In the genomic region with DNA sequence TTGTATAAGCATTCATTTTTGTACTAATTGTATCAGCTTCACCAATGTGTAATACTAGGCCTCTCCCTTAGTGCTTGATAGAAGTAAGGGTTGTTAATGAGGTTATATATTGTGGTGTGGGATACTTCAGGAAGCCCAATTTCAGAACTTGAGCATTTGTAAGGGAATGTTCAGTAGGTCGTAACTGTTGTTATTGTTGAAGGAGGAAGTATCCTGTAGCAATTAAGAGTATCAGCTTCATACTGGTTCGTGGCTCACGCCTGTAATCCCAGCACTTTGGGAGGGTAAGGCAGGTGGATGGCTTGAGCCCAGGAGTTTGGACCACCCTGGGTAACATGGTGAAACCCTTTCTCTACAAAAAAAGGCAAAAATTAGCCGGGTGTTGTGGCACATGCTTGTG, we compare ENCODE assay signal across 10 cellular contexts. TPM values are rescaled to one million over a fixed set of nuclear protein-coding genes. Genes with fewer than 3 reads are reported as not detected.
DNase-seq lines count a peak whose midpoint lies in the region; FAIRE-seq and TF ChIP-seq lines count a peak whose summit lies in the region.
"Had no signal": no experiment of that assay in that cellular context is flagged by ENCODE, and none has a peak within 500 bp of the region (broad histone marks: within the 10 kb centered on the region; RNA-seq: fewer than 3 reads in every experiment).

No MANE protein-coding gene starts in this region.

- no peak overlapping the region for H4K8ac ChIP-seq in H1 (ENCODE audit: extremely low read depth, insufficient read depth, low read length)

- H2BK120ac ChIP-seq in H1 (replicated peaks; ENCODE audit: low read depth, low read length), result no peak overlapping the region

- no peaks in the 10 kb centered on the region for H3K27me3 Mint-ChIP-seq in CD4-positive, alpha-beta memory T cell

- no peak overlapping the region for H3K18ac ChIP-seq in H1 (ENCODE audit: extremely low read depth, low read length)

- intact Hi-C loops in CD4-positive, alpha-beta memory T cell (cut with micrococcal nuclease), result no loop called here

- H3K36me3 ChIP-seq in CD4-positive, alpha-beta memory T cell (ENCODE audit: insufficient read depth, low read length), result no peaks in the 10 kb centered on the region
- no peaks in the 10 kb centered on the region for H3K36me3 ChIP-seq in SK-N-MC (ENCODE audit: insufficient read depth, low read length)
- H3K36me3 ChIP-seq in H1 (ENCODE audit: control insufficient read depth in 2 of 4, insufficient read depth in 4 of 4, low read length in 3 of 4), result no peaks in the 10 kb centered on the region
- no peaks in the 10 kb centered on the region for H3K36me3 ChIP-seq in rectal smooth muscle tissue (ENCODE audit: control insufficient read depth, insufficient read depth, low read length)

- no peaks in the 10 kb centered on the region for H3K9me3 ChIP-seq in CD4-positive, alpha-beta memory T cell (ENCODE audit: control insufficient read depth in 1 of 2, low read length in 2 of 2)
- H3K9me3 ChIP-seq in SK-N-MC (ENCODE audit: low read depth, low read length) (no peaks in the 10 kb centered on the region), H1 (ENCODE audit: insufficient read depth in 2 of 2, low read depth in 1 of 2, low read length in 1 of 2) (no peaks in the 10 kb centered on the region)

- no peak overlapping the region for H3K4ac ChIP-seq in H1 (replicated peaks; ENCODE audit: insufficient read length, low read depth, low read length)

- no peak overlapping the region for H2AFZ ChIP-seq in H1 (ENCODE audit: low read length)

- H3K4me1 ChIP-seq in CD4-positive, alpha-beta memory T cell (ENCODE audit: insufficient read depth, low read length), result peaks cover 68% of the 10 kb centered on the region
- H3K4me1 ChIP-seq in H1 (replicated peaks in 1 of 4; ENCODE audit: control insufficient read depth in 3 of 4, insufficient read depth in 4 of 4, low read length in 3 of 4) (peaks cover 7 to 18% (median 13%) of the 10 kb centered on the region in 4 experiments), rectal smooth muscle tissue (ENCODE audit: control insufficient read depth, insufficient read depth, low read length) (peaks cover 27% of the 10 kb centered on the region)

- no peak overlapping the region for H3K4me2 ChIP-seq in H1 (ENCODE audit: insufficient read depth in 1 of 2, low read depth in 2 of 2, low read length in 2 of 2)

- POLR2A ChIA-PET in CD4-positive, alpha-beta memory T cell (lab: Charles Lee; ENCODE audit: partially characterized antibody), result interaction anchor here (0.8 to 2.0 kb wide), 4 partner anchors 11 to 31 kb away, joined by 3 to 6 read pairs (median 4); a partner anchor contains a TSS
- POLR2A ChIA-PET in H1 (lab: Charles Lee; ENCODE audit: partially characterized antibody), result interaction anchor here (0.7 to 1.0 kb wide), 4 partner anchors 11 to 572 kb away, joined by 3 to 5 read pairs (median 4); a partner anchor contains a TSS

- no peak for FAIRE-seq in H1 (lab: Jason Lieb, UNC)

- peaks cover 47 to 88% (median 67%) of the 10 kb centered on the region in 4 donors for H3K4me1 Mint-ChIP-seq in CD4-positive, alpha-beta memory T cell

- H3K79me1 ChIP-seq in H1 (ENCODE audit: low read depth, low read length), result peaks cover 10% of the 10 kb centered on the region; the same call in 1 of the 2 replicates

- no peak overlapping the region for H3K4me3 ChIP-seq in CD4-positive, alpha-beta memory T cell (ENCODE audit: low read length in 2 of 2)
- H3K4me3 ChIP-seq in SK-N-MC (peak overlapping the region; percentile 47; the same call in 1 of the 2 replicates), H1 (ENCODE audit: extremely low read depth in 1 of 4, insufficient read depth in 2 of 4, low read depth in 3 of 4, low read length in 4 of 4) (no peak overlapping the region), rectal smooth muscle tissue (ENCODE audit: low read length) (no peak overlapping the region)

- no peak overlapping the region for H4K91ac ChIP-seq in H1 (replicated peaks; ENCODE audit: insufficient read length, low read length)

- no peak for TF ChIP-seq POLR2A in H1 (IDR thresholded peaks at IDR 0.05; ENCODE audit: control extremely low read depth in 1 of 2, low read depth in 2 of 2, low read length in 2 of 2)

- peak overlapping the region in 5 of 7 donors; percentile 36 to 73 (median 50) for H3K27ac Mint-ChIP-seq in CD4-positive, alpha-beta memory T cell

- H3K27ac ChIP-seq in CD4-positive, alpha-beta memory T cell (ENCODE audit: low read depth, low read length), result no peak overlapping the region
- H3K27ac ChIP-seq in SK-N-MC (peak overlapping the region; percentile 78), H1 (ENCODE audit: low read depth, low read length) (no peak overlapping the region), rectal smooth muscle tissue (ENCODE audit: low read depth, low read length) (peak overlapping the region; percentile 4)

- TF ChIP-seq EP300 in H1 (IDR thresholded peaks at IDR 0.05; ENCODE audit: borderline replicate concordance in 1 of 2, low read depth in 2 of 2, low read length in 2 of 2), result no peak

- CTCF ChIA-PET in CD4-positive, alpha-beta memory T cell (lab: Charles Lee; ENCODE audit: partially characterized antibody), result interaction anchor here (0.7 to 1.1 kb wide), 2 partner anchors 51 to 64 kb away, joined by 3 read pairs; no protein-coding TSS in a partner anchor
- CTCF ChIA-PET in H1 (lab: Charles Lee; ENCODE audit: partially characterized antibody), result interaction anchor here (0.8 to 1.2 kb wide), 3 partner anchors 23 to 49 kb away, joined by 3 to 4 read pairs (median 4); no protein-coding TSS in a partner anchor

- H2BK5ac ChIP-seq in H1 (ENCODE audit: low read depth, low read length), result 0 out of 2 replicates have a peak overlapping the region, but pooled peaks have one; percentile 29

- peaks cover 14 to 92% of the 10 kb centered on the region in 2 experiments; a peak in 3 of 4 replicates for H3K79me2 ChIP-seq in H1 (ENCODE audit: control insufficient read depth in 1 of 2, insufficient read depth in 2 of 2, low read length in 2 of 2)

- TF ChIP-seq RAD21 in H1 (IDR thresholded peaks at IDR 0.05 in 1 of 2, conservative IDR thresholded peaks at IDR 0.05 in 1 of 2; ENCODE audit: low read depth in 2 of 2, low read length in 2 of 2), result no peak

- no peak overlapping the region for H2BK12ac ChIP-seq in H1 (ENCODE audit: low read depth, low read length)

- peaks cover 9 to 10% of the 10 kb centered on the region in 2 donors for H3K36me3 Mint-ChIP-seq in CD4-positive, alpha-beta memory T cell

- H3K23ac ChIP-seq in H1 (ENCODE audit: insufficient read length), result no peak overlapping the region

- H3K14ac ChIP-seq in H1 (ENCODE audit: insufficient read length), result no peak overlapping the region

- H3K4me3 Mint-ChIP-seq in CD4-positive, alpha-beta memory T cell, result peak overlapping the region in 7 of 8 donors; percentile 41 to 61 (median 56)

- H2BK20ac ChIP-seq in H1 (ENCODE audit: low read length), result no peak overlapping the region

- 74% methylated on average over 4 of the region's 4 CpGs; no CpG with 5 or more reads in 1 of the 2 experiments for WGBS in H1 (ENCODE audit: extremely low coverage in 1 of 2, insufficient coverage in 1 of 2, insufficient read length in 1 of 2, insufficient replicate concordance in 2 of 2, low coverage in 1 of 2, low lambda C conversion rate in 2 of 2, missing lambda C conversion rate in 1 of 2), 2 experiments

- no peaks in the 10 kb centered on the region for H3K27me3 ChIP-seq in CD4-positive, alpha-beta memory T cell (ENCODE audit: insufficient read depth, low read length)
- no peaks in the 10 kb centered on the region for H3K27me3 ChIP-seq in H1 (replicated peaks in 1 of 4; ENCODE audit: control insufficient read depth in 3 of 4, extremely low read depth in 1 of 4, insufficient read depth in 3 of 4, low read length in 3 of 4)
- no peaks in the 10 kb centered on the region for H3K27me3 ChIP-seq in rectal smooth muscle tissue (ENCODE audit: control insufficient read depth, insufficient read depth, low read length)

- no peaks in the 10 kb centered on the region for H3K9me3 Mint-ChIP-seq in CD4-positive, alpha-beta memory T cell

- no peak overlapping the region for H4K5ac ChIP-seq in H1 (ENCODE audit: insufficient read length, low read depth, low read length)

- no peak overlapping the region for H2AK5ac ChIP-seq in H1 (ENCODE audit: low read depth, low read length)

- H4K20me1 ChIP-seq in H1 (replicated peaks in 1 of 2; ENCODE audit: control insufficient read depth in 1 of 2, insufficient read depth in 2 of 2, low read length in 2 of 2), result no peaks in the 10 kb centered on the region

- DNase-seq in CD4-positive, alpha-beta memory T cell, result no peak
- no peak for DNase-seq in SK-N-MC (ENCODE audit: low read depth, low spot score)
- no peak for DNase-seq in H1 (ENCODE audit: low read depth in 1 of 2, low spot score in 2 of 2)
- DNase-seq in NAMALWA (ENCODE audit: low spot score), result no peak
- DNase-seq in SK-N-DZ (ENCODE audit: low spot score), result no peak
- no peak for DNase-seq in NCI-H2227 (lab: John Stamatoyannopoulos, UW; ENCODE audit: unreplicated experiment)
- no peak for DNase-seq in NCI-H2227 treated with DMSO at 0.1 percent for 48 hours (lab: John Stamatoyannopoulos, UW)
- DNase-seq: central memory CD4-positive, alpha-beta T cell; NCI-H526 treated with DMSO at 0.1 percent for 48 hours had no signal

- H3K9ac ChIP-seq in SK-N-MC (ENCODE audit: insufficient read length), result no peak overlapping the region
- no peak overlapping the region for H3K9ac ChIP-seq in H1 (replicated peaks in 1 of 4; ENCODE audit: extremely low read depth in 1 of 4, low read depth in 3 of 4, low read length in 3 of 4)
- H3K9ac ChIP-seq in rectal smooth muscle tissue (ENCODE audit: low read length), result no peak overlapping the region

- H2BK15ac ChIP-seq in H1 (ENCODE audit: low read length), result no peak overlapping the region

- no peaks in the 10 kb centered on the region for H3K23me2 ChIP-seq in H1 (ENCODE audit: low read depth, low read length)

- no peak for TF ChIP-seq CTCF in H1 (IDR thresholded peaks at IDR 0.05; ENCODE audit: control extremely low read depth in 1 of 3, insufficient read depth in 1 of 3, low read depth in 1 of 3, low read length in 3 of 3)

- no peak overlapping the region for H3K56ac ChIP-seq in H1 (replicated peaks; ENCODE audit: insufficient read length, low read depth, low read length)

RNA-seq across cellular contexts. Expression of a gene that starts 30.6 kb away (rescaled TPM):
- total RNA-seq in CD4-positive, alpha-beta memory T cell, result 100 to 1,000 TPM; 128 to 132 TPM
- polyA plus RNA-seq in CD4-positive, alpha-beta memory T cell, result 100 to 1,000 TPM in 1 of 2 donors, 10 to 100 TPM in 1; 86.1 to 121 TPM
- total RNA-seq in H1 (2021; fragmentation: NEBNext Ultra II Directional; extraction: Animal tissue kit (Norgen Biotek cat#: 25700)), result 133 and 138 TPM in 2 replicates
- polyA plus RNA-seq in H1 (2011; rRNA removed), result 34.8 and 56.0 TPM in 2 replicates
- polyA plus RNA-seq in H1 (2011; cell fraction: cytosol; rRNA removed), result 42.1 TPM
- polyA plus RNA-seq in H1 (2011; cell fraction: nucleus; rRNA removed), result 187 TPM
- polyA plus RNA-seq in H1 (2012, experiment 1 of 2), result 71.3 to 118 TPM (median 79.1 TPM) in 4 replicates
- polyA plus RNA-seq in H1 (2012, experiment 2 of 2), result 4.1 TPM
- 301 TPM for polyA plus RNA-seq in H1 (2013, experiment 1 of 2)
- 289 TPM for polyA plus RNA-seq in H1 (2013, experiment 2 of 2)
- polyA minus RNA-seq in H1 (2011; rRNA and poly(A)+ RNA removed), result 158 and 190 TPM in 2 replicates
- 60.2 TPM for polyA minus RNA-seq in H1 (2011; cell fraction: cytosol; rRNA and poly(A)+ RNA removed)
- polyA minus RNA-seq in H1 (2011; cell fraction: nucleus; rRNA and poly(A)+ RNA removed), result 350 TPM
- polyA plus RNA-seq in SK-N-DZ (2014; cell fraction: cytosol; rRNA removed), result 20.7 and 21.6 TPM in 2 replicates
- polyA plus RNA-seq in SK-N-DZ (2014; cell fraction: nucleus; rRNA removed), result 26.9 and 47.9 TPM in 2 replicates

Comparison
In these comparisons a context has a peak if more than half of its experiments do, and no peak if none do; other contexts are left out.
1. H3K27ac ChIP-seq: peak in SK-N-MC (single experiment) and rectal smooth muscle tissue (single experiment); none in CD4-positive, alpha-beta memory T cell (single experiment) and H1 (single experiment).